In genomic region chr1:224116131-224116530, GRCh38 we compare ENCODE assay signal across 8 cellular contexts. TPM values are rescaled to one million over a fixed set of nuclear protein-coding genes. Genes with fewer than 3 reads are reported as not detected.
DNase-seq lines count a peak whose midpoint lies in the region; ATAC-seq, FAIRE-seq and TF ChIP-seq lines count a peak whose summit lies in the region.

No MANE protein-coding gene starts in this region.

- H4K91ac ChIP-seq in H1 (replicated peaks; ENCODE audit: insufficient read length, low read length) = no peak overlapping the region

- no peak overlapping the region for H2BK120ac ChIP-seq in H1 (replicated peaks; ENCODE audit: low read depth, low read length)

- H3K36me3 Mint-ChIP-seq in CD8-positive, alpha-beta memory T cell = peaks cover 0 to 26% (median 2%) of the 10 kb centered on the region in 3 donors

- TF ChIP-seq RAD21 in H1 (IDR thresholded peaks at IDR 0.05 in 1 of 2, conservative IDR thresholded peaks at IDR 0.05 in 1 of 2; ENCODE audit: low read depth in 2 of 2, low read length in 2 of 2) = peak; percentile 59 to 64

- peaks cover 18% of the 10 kb centered on the region for H3F3A ChIP-seq in MM.1S (ENCODE audit: insufficient read depth, low read length)

- POLR2A ChIA-PET in CD8-positive, alpha-beta memory T cell (lab: Charles Lee) = interaction anchor here (0.6 to 1.2 kb wide), 4 partner anchors 67 to 316 kb away, joined by 3 to 6 read pairs (median 4); partner anchors contain the start of genes DEGS1 and NVL
- POLR2A ChIA-PET in RWPE1 (lab: Yijun Ruan, JAX; ENCODE audit: low non-redundant PET) = interaction anchor here (0.6 kb wide), 1 partner anchor 235 kb away, joined by 3 read pairs; no protein-coding TSS in a partner anchor
- POLR2A ChIA-PET in H1 (lab: Charles Lee; ENCODE audit: partially characterized antibody) = interaction anchor here (1.0 kb wide), 1 partner anchor 159 kb away, joined by 3 read pairs; no protein-coding TSS in a partner anchor

- 39% methylated on average over 4 of the region's 4 CpGs; no CpG with 5 or more reads in 1 of the 2 experiments for WGBS in H1 (ENCODE audit: extremely low coverage in 1 of 2, insufficient coverage in 1 of 2, insufficient read length in 1 of 2, insufficient replicate concordance in 2 of 2, low coverage in 1 of 2, low lambda C conversion rate in 2 of 2, missing lambda C conversion rate in 1 of 2), 2 experiments

- H2BK15ac ChIP-seq in H1 (ENCODE audit: low read length) = no peak overlapping the region

- no peak for TF ChIP-seq EP300 in H1 (IDR thresholded peaks at IDR 0.05; ENCODE audit: borderline replicate concordance in 1 of 2, low read depth in 2 of 2, low read length in 2 of 2)

- no peaks in the 10 kb centered on the region for H3K9me3 Mint-ChIP-seq in CD8-positive, alpha-beta memory T cell

- no peak overlapping the region for H4K5ac ChIP-seq in H1 (ENCODE audit: insufficient read length, low read depth, low read length)

- H3K36me3 ChIP-seq in CD8-positive, alpha-beta memory T cell (ENCODE audit: insufficient read depth, low read length) = no peaks in the 10 kb centered on the region
- H3K36me3 ChIP-seq in MM.1S (replicated peaks; ENCODE audit: insufficient read depth, low read length) (no peaks in the 10 kb centered on the region), H1 (ENCODE audit: control insufficient read depth in 2 of 4, insufficient read depth in 4 of 4, low read length in 3 of 4) (peaks cover 0 to 16% (median 0%) of the 10 kb centered on the region in 4 experiments; a peak in 1 of 8 replicates)

- H2AK5ac ChIP-seq in H1 (ENCODE audit: low read depth, low read length) = no peak overlapping the region

- peaks cover 6% of the 10 kb centered on the region; the same call in 1 of the 2 replicates for H4K20me1 ChIP-seq in MM.1S (ENCODE audit: insufficient read depth, low read length)
- H4K20me1 ChIP-seq in H1 (replicated peaks in 1 of 2; ENCODE audit: control insufficient read depth in 1 of 2, insufficient read depth in 2 of 2, low read length in 2 of 2) = peaks cover 3 to 7% of the 10 kb centered on the region in 2 experiments

- H3K4me2 ChIP-seq in MM.1S (ENCODE audit: low read depth, low read length) (peak overlapping the region; percentile 75; the same call in 1 of the 2 replicates), H1 (ENCODE audit: insufficient read depth in 1 of 2, low read depth in 2 of 2, low read length in 2 of 2) (peak overlapping the region in 1 of 2 experiments; percentile 67; a peak in 1 of 4 replicates)

- no peak for FAIRE-seq in H1 (lab: Jason Lieb, UNC)

- H3K79me2 ChIP-seq in MM.1S (ENCODE audit: low read length) (peaks cover 79% of the 10 kb centered on the region), H1 (ENCODE audit: control insufficient read depth in 1 of 2, insufficient read depth in 2 of 2, low read length in 2 of 2) (peaks cover 19 to 69% of the 10 kb centered on the region in 2 experiments)

- H3K9ac ChIP-seq in MM.1S (ENCODE audit: low read length) (no peak overlapping the region), H1 (replicated peaks in 1 of 4; ENCODE audit: extremely low read depth in 1 of 4, low read depth in 3 of 4, low read length in 3 of 4) (no peak overlapping the region)

- no peak overlapping the region for H4K8ac ChIP-seq in H1 (ENCODE audit: extremely low read depth, insufficient read depth, low read length)

- peak in 2 of 5 donors; percentile 49 to 53 for DNase-seq in CD8-positive, alpha-beta memory T cell
- DNase-seq in GM19238 (ENCODE audit: insufficient read length, low spot score) (peak; percentile 17), MM.1S (peak; percentile 82), RWPE1 (ENCODE audit: low spot score) (peak; percentile 52), H1 (ENCODE audit: low read depth in 1 of 2, low spot score in 2 of 2) (no peak), middle frontal gyrus (ENCODE audit: extremely low spot score, low spot score) (peak; percentile 24)

- H3K27ac Mint-ChIP-seq in CD8-positive, alpha-beta memory T cell = peak overlapping the region; percentile 4 to 99 (median 84)

- no peak overlapping the region for H3K23ac ChIP-seq in H1 (ENCODE audit: insufficient read length)

- H3K4me1 Mint-ChIP-seq in CD8-positive, alpha-beta memory T cell = peaks cover 37 to 55% (median 43%) of the 10 kb centered on the region in 3 donors

- H2AFZ ChIP-seq in MM.1S (ENCODE audit: low read length) = no peak overlapping the region
- no peak overlapping the region for H2AFZ ChIP-seq in H1 (ENCODE audit: low read length)

- H3K9me2 ChIP-seq in MM.1S (replicated peaks; ENCODE audit: insufficient read depth, low read length) = no peaks in the 10 kb centered on the region

- no peaks in the 10 kb centered on the region for H3K27me3 ChIP-seq in CD8-positive, alpha-beta memory T cell (ENCODE audit: insufficient read depth, low read length, poor library complexity, severe bottlenecking)
- H3K27me3 ChIP-seq in MM.1S (replicated peaks; ENCODE audit: insufficient read depth, low read length) (no peaks in the 10 kb centered on the region), H1 (replicated peaks in 1 of 4; ENCODE audit: control insufficient read depth in 3 of 4, extremely low read depth in 1 of 4, insufficient read depth in 3 of 4, low read length in 3 of 4) (no peaks in the 10 kb centered on the region)

- no peak overlapping the region for H2BK20ac ChIP-seq in H1 (ENCODE audit: low read length)

- no peaks in the 10 kb centered on the region for H3K79me1 ChIP-seq in H1 (ENCODE audit: low read depth, low read length)

- H3K9me3 ChIP-seq in CD8-positive, alpha-beta memory T cell (ENCODE audit: low read length) = no peaks in the 10 kb centered on the region
- H3K9me3 ChIP-seq in MM.1S (replicated peaks; ENCODE audit: insufficient read depth, low read length) = no peaks in the 10 kb centered on the region
- no peaks in the 10 kb centered on the region for H3K9me3 ChIP-seq in H1 (ENCODE audit: insufficient read depth in 2 of 2, low read depth in 1 of 2, low read length in 1 of 2)

- H3K4me1 ChIP-seq in CD8-positive, alpha-beta memory T cell (ENCODE audit: insufficient read depth, low read length) = peaks cover 24% of the 10 kb centered on the region
- H3K4me1 ChIP-seq in MM.1S (ENCODE audit: low read length) (peaks cover 14% of the 10 kb centered on the region; the same call in 1 of the 2 replicates), H1 (replicated peaks in 1 of 4; ENCODE audit: control insufficient read depth in 3 of 4, insufficient read depth in 4 of 4, low read length in 3 of 4) (peaks cover 0 to 4% (median 1%) of the 10 kb centered on the region in 4 experiments; a peak in 2 of 7 replicates)

- no peak overlapping the region for H3K18ac ChIP-seq in H1 (ENCODE audit: extremely low read depth, low read length)

- H3K4me3 Mint-ChIP-seq in CD8-positive, alpha-beta memory T cell = peak overlapping the region; percentile 33 to 91 (median 67)

- H3K4me3 ChIP-seq in CD8-positive, alpha-beta memory T cell (ENCODE audit: low read length) = no peak overlapping the region
- no peak overlapping the region for H3K4me3 ChIP-seq in MM.1S (ENCODE audit: low read length)
- H3K4me3 ChIP-seq in H1 (ENCODE audit: extremely low read depth in 1 of 4, insufficient read depth in 2 of 4, low read depth in 3 of 4, low read length in 4 of 4) = peak overlapping the region in 1 of 4 experiments; percentile 92; a peak in 2 of 8 replicates

- H3K4ac ChIP-seq in H1 (replicated peaks; ENCODE audit: insufficient read length, low read depth, low read length) = no peak overlapping the region

- no peak overlapping the region for H3K56ac ChIP-seq in H1 (replicated peaks; ENCODE audit: insufficient read length, low read depth, low read length)

- H3K27ac ChIP-seq in CD8-positive, alpha-beta memory T cell (ENCODE audit: low read depth, low read length) = no peak overlapping the region
- H3K27ac ChIP-seq in MM.1S (ENCODE audit: low read length) = no peak overlapping the region
- H3K27ac ChIP-seq in RWPE1 = no peak overlapping the region
- no peak overlapping the region for H3K27ac ChIP-seq in H1 (ENCODE audit: low read depth, low read length)

- H2BK5ac ChIP-seq in H1 (ENCODE audit: low read depth, low read length) = no peak overlapping the region

- H2BK12ac ChIP-seq in H1 (ENCODE audit: low read depth, low read length) = no peak overlapping the region

- no peak for ATAC-seq in GM18505 (IDR thresholded peaks at IDR 0.05; ENCODE audit: unreplicated experiment)
- ATAC-seq in HG03460 (IDR thresholded peaks at IDR 0.05; ENCODE audit: unreplicated experiment) = no peak

- CTCF ChIA-PET in CD8-positive, alpha-beta memory T cell (lab: Charles Lee) = interaction anchor here (0.6 to 4.7 kb wide), 21 partner anchors 9 to 344 kb away, joined by 3 to 39 read pairs (median 4); partner anchors contain the start of genes DEGS1 and NVL
- CTCF ChIA-PET in RWPE1 (lab: Yijun Ruan, JAX) = interaction anchor here (0.5 to 1.2 kb wide), 3 partner anchors 12 to 382 kb away, joined by 3 to 5 read pairs (median 3); no protein-coding TSS in a partner anchor
- CTCF ChIA-PET in H1 (lab: Charles Lee; ENCODE audit: partially characterized antibody) = interaction anchor here (0.6 to 3.9 kb wide), 13 partner anchors 9 to 219 kb away, joined by 3 to 13 read pairs (median 4); partner anchors contain the start of gene NVL

- H3K27me3 Mint-ChIP-seq in CD8-positive, alpha-beta memory T cell = peaks cover 0 to 3% of the 10 kb centered on the region in 2 donors

- TF ChIP-seq CTCF in MM.1S (IDR thresholded peaks at IDR 0.05; ENCODE audit: low read length) (peak; percentile 66), RWPE1 (conservative IDR thresholded peaks at IDR 0.05; ENCODE audit: low read depth) (peak; percentile 63), H1 (IDR thresholded peaks at IDR 0.05; ENCODE audit: control extremely low read depth in 1 of 3, insufficient read depth in 1 of 3, low read depth in 1 of 3, low read length in 3 of 3) (peak in 1 of 3 experiments; percentile 29; a peak in 1 of 4 replicates)

- TF ChIP-seq POLR2A in H1 (IDR thresholded peaks at IDR 0.05; ENCODE audit: control extremely low read depth in 1 of 2, low read depth in 2 of 2, low read length in 2 of 2) (no peak), GM18505 (IDR thresholded peaks at IDR 0.05; ENCODE audit: borderline replicate concordance, extremely low read depth, insufficient read depth, insufficient read length) (no peak)

- no peaks in the 10 kb centered on the region; the same call in 1 of the 2 replicates for H3K23me2 ChIP-seq in H1 (ENCODE audit: low read depth, low read length)

- H3K14ac ChIP-seq in H1 (ENCODE audit: insufficient read length) = no peak overlapping the region

RNA-seq across cellular contexts. Expression of gene FBXO28, which starts 2.2 kb away (rescaled TPM):
- total RNA-seq in CD8-positive, alpha-beta memory T cell = 10 to 100 TPM; 31.6 to 32.2 TPM
- 16.8 TPM for polyA plus RNA-seq in CD8-positive, alpha-beta memory T cell
- 37.0 and 42.5 TPM in 2 replicates for total RNA-seq in H1 (2021; fragmentation: NEBNext Ultra II Directional; extraction: Animal tissue kit (Norgen Biotek cat#: 25700))
- polyA plus RNA-seq in H1 (2011; rRNA removed) = 8.6 and 10.3 TPM in 2 replicates
- 12.3 TPM for polyA plus RNA-seq in H1 (2011; cell fraction: cytosol; rRNA removed)
- 9.2 TPM for polyA plus RNA-seq in H1 (2011; cell fraction: nucleus; rRNA removed)
- 16.9 to 26.1 TPM (median 20.0 TPM) in 4 replicates for polyA plus RNA-seq in H1 (2012, experiment 1 of 2)
- 2.6 TPM for polyA plus RNA-seq in H1 (2012, experiment 2 of 2)
- 15.0 TPM for polyA plus RNA-seq in H1 (2013, experiment 1 of 2)
- 14.4 TPM for polyA plus RNA-seq in H1 (2013, experiment 2 of 2)
- 23.7 and 26.4 TPM in 2 replicates for polyA minus RNA-seq in H1 (2011; rRNA and poly(A)+ RNA removed)
- 25.9 TPM for polyA minus RNA-seq in H1 (2011; cell fraction: cytosol; rRNA and poly(A)+ RNA removed)
- polyA minus RNA-seq in H1 (2011; cell fraction: nucleus; rRNA and poly(A)+ RNA removed) = 33.7 TPM

Comparison
In these comparisons a context has a peak if more than half of its experiments do, and no peak if none do; other contexts are left out.
1. DNase-seq: peak in GM19238 (single experiment), MM.1S (single experiment), RWPE1 (single experiment) and middle frontal gyrus (single experiment); none in H1 (0 of 2).